In the genomic region with DNA sequence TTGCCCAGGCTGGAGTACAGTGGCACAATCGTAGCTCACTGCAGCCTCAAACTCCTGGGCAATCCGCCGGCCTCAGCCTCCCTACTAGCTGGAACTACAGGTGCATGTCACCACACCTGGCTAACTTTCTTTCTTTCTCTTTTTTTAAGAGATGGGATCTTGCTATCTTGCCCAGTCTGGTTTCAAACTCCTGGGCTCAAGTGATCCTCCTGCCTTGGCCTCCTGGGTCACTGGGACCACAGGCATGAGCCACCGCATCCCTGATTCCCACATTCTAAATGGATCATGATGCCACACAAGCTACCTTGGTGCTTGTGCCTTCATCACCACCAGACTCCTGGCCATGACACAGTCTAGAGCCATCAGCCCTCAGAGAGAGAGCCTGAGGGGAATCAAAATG, we compare ENCODE assay signal across 24 cellular contexts.
"Had no signal": no experiment of that assay in that cellular context is flagged by ENCODE, and none has a peak within 500 bp of the region (broad histone marks: within the 10 kb centered on the region; RNA-seq: fewer than 3 reads in every experiment).

No MANE protein-coding gene starts in this region.

- ATAC-seq: activated CD4-positive, CD25-positive, alpha-beta regulatory T cell treated with anti-CD3 and anti-CD28 coated beads, Interleukin-2, amount 50 U/mL, for 24 hours; activated CD8-positive, alpha-beta T cell treated with anti-CD3 and anti-CD28 coated beads for 36 hours; activated T-cell treated with anti-CD3 and anti-CD28 coated beads, Interleukin-2, amount 50 U/mL, for 4 hours; activated T-helper 17 cell treated with anti-CD3 and anti-CD28 coated beads, Interleukin-2, amount 50 U/mL, for 72 hours; gastrocnemius medialis; left ventricle myocardium superior; naive thymus-derived CD4-positive, alpha-beta T cell; pancreas; psoas muscle had no signal

- H3K27me3 ChIP-seq: gastrocnemius medialis, pancreas, right atrium auricular region, spleen had no signal

- H3K36me3 ChIP-seq: gastrocnemius medialis, pancreas, right atrium auricular region, thoracic aorta had no signal

- DNase-seq: activated CD4-positive, alpha-beta T cell treated with anti-CD3 and anti-CD28 coated beads, Interleukin-2, amount 50 U/mL, for 1 hour; activated CD8-positive, alpha-beta T cell treated with anti-CD3 and anti-CD28 coated beads for 36 hours; activated gamma-delta T cell treated with Interleukin-2 at 50 U/mL for 16 hours; activated naive CD4-positive, alpha-beta T cell treated with anti-CD3 and anti-CD28 coated beads, Interleukin-2, amount 50 U/mL, for 16 hours; activated T-cell treated with anti-CD3 and anti-CD28 coated beads, Interleukin-2, amount 50 U/mL, for 4 hours; amniotic stem cell; central memory CD4-positive, alpha-beta T cell; dermis blood vessel endothelial cell; effector memory CD4-positive, alpha-beta T cell; erythroblast; gastrocnemius medialis; glutamatergic neuron; left ventricle myocardium superior; midbrain; naive thymus-derived CD4-positive, alpha-beta T cell; pancreas; psoas muscle; spleen; stimulated activated naive CD4-positive, alpha-beta T cell treated with Interleukin-2 at 50 U/mL for 16 hours had no signal

- H3K27ac ChIP-seq: gastrocnemius medialis, pancreas, psoas muscle, right atrium auricular region, spleen, thoracic aorta had no signal

- FAIRE-seq: islet of Langerhans, pancreas had no signal

- H3K4me3 ChIP-seq: gastrocnemius medialis, pancreas, psoas muscle, right atrium auricular region, spleen, thoracic aorta had no signal

- H3K9me3 ChIP-seq: gastrocnemius medialis, pancreas, psoas muscle, spleen, thoracic aorta had no signal
